ENCODE assay signal across 8 cellular contexts in the genomic region with DNA sequence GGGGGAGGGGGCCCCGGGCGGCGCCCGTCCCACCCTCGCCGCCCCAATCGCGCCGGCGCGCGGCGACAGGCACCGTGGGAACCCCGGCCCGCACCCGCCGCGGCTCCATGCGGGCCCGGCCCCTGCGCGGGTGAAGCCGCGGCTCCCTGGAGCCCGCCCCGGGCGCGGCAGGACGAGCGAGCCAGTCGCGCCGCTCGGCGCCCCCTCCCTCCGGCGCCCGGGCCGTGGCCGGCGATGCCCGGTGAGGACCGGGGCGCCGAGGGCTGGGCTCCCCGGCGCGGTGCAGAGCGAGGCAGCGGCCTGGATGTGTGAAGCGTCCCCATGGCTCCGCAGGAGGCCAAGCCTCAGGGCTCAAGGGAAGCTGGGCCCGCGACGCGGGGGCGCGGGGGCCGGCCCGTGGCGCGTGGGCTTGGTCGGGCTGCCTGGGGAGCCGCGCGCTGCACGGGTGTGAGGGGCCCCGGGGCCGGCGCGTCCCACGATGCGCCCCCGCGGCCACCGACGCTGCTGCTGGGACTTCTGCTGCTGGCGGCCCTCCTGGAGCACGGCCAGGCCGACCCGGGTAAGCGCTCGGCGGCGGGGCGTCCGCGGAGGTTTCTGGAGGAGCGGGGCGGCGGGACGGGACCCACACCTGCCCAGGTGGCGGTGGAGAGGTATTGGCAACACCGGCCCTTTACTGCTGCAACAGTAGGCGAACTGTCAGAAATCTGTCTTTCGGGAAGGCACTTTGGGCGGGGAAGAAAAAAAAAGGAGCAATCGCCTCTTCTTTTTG. TPM values are rescaled to one million over a fixed set of nuclear protein-coding genes. Genes with fewer than 3 reads are reported as not detected.
A peak's percentile ranks its signal among the peaks of the same experiment; 100 is the strongest.
DNase-seq lines count a peak whose midpoint lies in the region; ATAC-seq and TF ChIP-seq lines count a peak whose summit lies in the region.

No MANE protein-coding gene starts in this region.

- ATAC-seq in HG02759 (IDR thresholded peaks at IDR 0.05; ENCODE audit: unreplicated experiment), result peak; percentile 45
- ATAC-seq in body of pancreas, result peak; percentile 42
- ATAC-seq in HG03469 (IDR thresholded peaks at IDR 0.05; ENCODE audit: unreplicated experiment), result no peak

- TF ChIP-seq CTCF in body of pancreas (IDR thresholded peaks at IDR 0.05), result no peak

- no peak overlapping the region for H3K27ac ChIP-seq in body of pancreas

- TF ChIP-seq POLR2A in body of pancreas (IDR thresholded peaks at IDR 0.05), result no peak

- H3K4me1 ChIP-seq in body of pancreas, result peaks cover 14% of the 10 kb centered on the region

- H3K9me3 ChIP-seq in body of pancreas, result no peaks in the 10 kb centered on the region

- WGBS in body of pancreas, 2 donors, result 3 to 7% methylated on average over 27 to 88 of the region's 99 CpGs

- DNase-seq in COR-L47 (lab: John Stamatoyannopoulos, UW), result peak; percentile 15
- peak in 1 of 4 donors; percentile 28 for DNase-seq in body of pancreas
- peak; percentile 31 to 39 for DNase-seq in lung microvascular endothelial cell (ENCODE audit: low read depth in 2 of 2)
- DNase-seq in foreskin melanocyte, result no peak
- no peak for DNase-seq in UCSD-AML1 (lab: John Stamatoyannopoulos, UW; ENCODE audit: unreplicated experiment)
- DNase-seq in T1000 (lab: John Stamatoyannopoulos, UW), result no peak

- H3K27me3 ChIP-seq in body of pancreas, result peaks cover 0 to 14% of the 10 kb centered on the region in 2 donors

- intact Hi-C loops in body of pancreas (cut with DNase I), result no loop called here

- no peaks in the 10 kb centered on the region for H3K36me3 ChIP-seq in body of pancreas (replicated peaks in 1 of 2; ENCODE audit: insufficient read depth in 1 of 2, low read depth in 2 of 2)

- H3K4me3 ChIP-seq in body of pancreas, result no peak overlapping the region

RNA-seq across cellular contexts. Expression of gene KIAA1549L, which starts 0.6 kb away (rescaled TPM):
- total RNA-seq in body of pancreas (under 1 TPM; 0.33 to 0.52 TPM), lung microvascular endothelial cell (0.40 and 1.5 TPM in 2 replicates)

Comparison
In these comparisons a context has a peak if more than half of its experiments do, and no peak if none do; other contexts are left out.
1. DNase-seq: peak in COR-L47 (single experiment) and lung microvascular endothelial cell (2 of 2); none in foreskin melanocyte (single experiment), UCSD-AML1 (single experiment) and T1000 (single experiment).